ENCODE assay signal across 18 cellular contexts in the genomic region with DNA sequence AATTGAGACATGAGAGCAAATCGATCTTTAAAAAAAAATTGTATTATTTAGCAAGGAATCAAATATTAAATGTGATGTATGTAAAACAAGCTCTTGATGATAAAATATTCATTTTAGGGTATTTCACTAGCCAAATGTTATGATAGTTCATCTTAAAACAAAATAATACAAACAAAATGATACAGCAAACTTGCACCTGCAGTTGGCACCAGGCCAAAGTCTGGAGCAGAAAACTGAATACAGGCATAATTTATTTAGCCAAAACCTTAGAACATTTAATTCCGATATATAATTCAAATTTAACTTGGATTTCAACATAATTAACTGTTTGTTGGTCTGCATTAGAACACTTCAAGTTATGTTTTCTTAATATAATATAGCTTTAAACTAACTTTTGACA.
"Had no signal": no experiment of that assay in that cellular context is flagged by ENCODE, and none has a peak within 500 bp of the region (broad histone marks: within the 10 kb centered on the region; RNA-seq: fewer than 3 reads in every experiment).

No MANE protein-coding gene starts in this region.

- H3K9me3 Mint-ChIP-seq: dendritic cell treated with granulocyte-macrophage colony-stimulating factor and Interleukin-4, amounts not matched to agents 40 ng/mL and 50 ng/mL, for 4 days; neural crest cell; type B pancreatic cell had no signal

- H3K36me3 ChIP-seq: left lung, lower lobe of right lung, ovary, right atrium auricular region had no signal

- H3K4me3 ChIP-seq: esophagus muscularis mucosa, gastroesophageal sphincter, left lung, lower lobe of right lung, ovary, right atrium auricular region had no signal

- H3K27me3 Mint-ChIP-seq: dendritic cell treated with granulocyte-macrophage colony-stimulating factor and Interleukin-4, amounts not matched to agents 40 ng/mL and 50 ng/mL, for 4 days; effector memory CD8-positive, alpha-beta T cell; memory B cell; type B pancreatic cell had no signal

- H3K9me3 ChIP-seq: esophagus muscularis mucosa, gastroesophageal sphincter, left lung, lower lobe of right lung, ovary, right atrium auricular region had no signal

- H3K4me1 ChIP-seq: left lung, lower lobe of right lung, right atrium auricular region had no signal

- H3K27ac ChIP-seq: epithelial cell of prostate, esophagus muscularis mucosa, gastroesophageal sphincter, left lung, lower lobe of right lung, ovary, right atrium auricular region had no signal

- H3K36me3 Mint-ChIP-seq: immature natural killer cell, memory B cell, natural killer cell had no signal

- H3K27ac Mint-ChIP-seq: dendritic cell treated with granulocyte-macrophage colony-stimulating factor and Interleukin-4, amounts not matched to agents 40 ng/mL and 50 ng/mL, for 4 days; effector memory CD8-positive, alpha-beta T cell; immature natural killer cell; memory B cell; mesothelial cell of epicardium; natural killer cell; type B pancreatic cell had no signal

- H3K4me3 Mint-ChIP-seq: dendritic cell treated with granulocyte-macrophage colony-stimulating factor and Interleukin-4, amounts not matched to agents 40 ng/mL and 50 ng/mL, for 4 days; effector memory CD8-positive, alpha-beta T cell; immature natural killer cell; memory B cell; mesothelial cell of epicardium; natural killer cell; neural crest cell; type B pancreatic cell had no signal

- H3K4me1 Mint-ChIP-seq: immature natural killer cell, natural killer cell, neural crest cell had no signal

- H3K27me3 ChIP-seq: esophagus muscularis mucosa, gastroesophageal sphincter, left lung, ovary, right atrium auricular region had no signal

- DNase-seq: effector memory CD8-positive, alpha-beta T cell; immature natural killer cell; left lung; lower lobe of right lung; natural killer cell; ovary; small intestine; stimulated activated CD4-positive, alpha-beta T cell treated with anti-CD3 and anti-CD28 coated beads, Interleukin-12 subunit alpha, Interleukin-12 subunit beta, amount 100 ng/mL, for 4 hours; stimulated activated naive CD4-positive, alpha-beta T cell had no signal
